In the genomic region with DNA sequence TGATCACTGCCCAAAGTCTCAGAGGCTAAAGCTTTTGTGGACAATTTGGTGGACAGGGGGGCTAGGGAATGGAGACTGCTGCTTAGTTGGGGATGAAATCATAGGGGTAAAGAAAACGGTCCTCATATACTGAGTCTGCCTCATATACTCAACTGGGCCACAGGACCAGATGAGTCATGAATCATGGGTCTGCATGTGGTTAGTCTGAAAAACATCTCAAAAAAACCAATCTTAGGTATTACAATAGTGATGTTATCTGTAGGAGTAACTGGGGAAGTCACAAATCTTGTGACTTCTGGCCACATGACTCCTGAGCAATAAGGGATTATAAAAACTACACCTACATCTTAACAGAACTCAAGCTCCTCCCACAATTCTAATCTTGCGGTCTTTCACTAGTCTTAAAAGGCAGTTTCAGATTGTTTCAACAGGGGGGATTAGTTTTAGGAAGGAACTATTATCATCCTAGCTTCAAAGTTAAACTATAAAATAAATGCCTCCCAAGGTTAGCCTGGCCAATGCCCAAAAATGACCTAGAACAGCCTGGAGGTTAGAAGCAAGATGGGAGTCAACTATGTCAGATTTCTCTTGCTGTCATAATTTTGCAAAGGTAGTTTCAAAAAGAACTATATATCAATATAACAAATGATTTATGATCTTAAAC, we compare ENCODE assay signal across 1 cellular context.
TF ChIP-seq lines count a peak whose summit lies in the region.

No MANE protein-coding gene starts in this region.

TF ChIP-seq in GM12878, 131 proteins besides CTCF, POLR2A, EP300 and RAD21 (continued from another document):
- TF ChIP-seq, protein P1, sequence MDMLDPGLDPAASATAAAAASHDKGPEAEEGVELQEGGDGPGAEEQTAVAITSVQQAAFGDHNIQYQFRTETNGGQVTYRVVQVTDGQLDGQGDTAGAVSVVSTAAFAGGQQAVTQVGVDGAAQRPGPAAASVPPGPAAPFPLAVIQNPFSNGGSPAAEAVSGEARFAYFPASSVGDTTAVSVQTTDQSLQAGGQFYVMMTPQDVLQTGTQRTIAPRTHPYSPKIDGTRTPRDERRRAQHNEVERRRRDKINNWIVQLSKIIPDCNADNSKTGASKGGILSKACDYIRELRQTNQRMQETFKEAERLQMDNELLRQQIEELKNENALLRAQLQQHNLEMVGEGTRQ (IDR thresholded peaks at IDR 0.05; ENCODE audit: borderline replicate concordance, low read depth, low read length), result no peak; the same call in 1 of the 2 replicates
